Comparison of ENCODE assay signal across 20 cellular contexts in the genomic region with DNA sequence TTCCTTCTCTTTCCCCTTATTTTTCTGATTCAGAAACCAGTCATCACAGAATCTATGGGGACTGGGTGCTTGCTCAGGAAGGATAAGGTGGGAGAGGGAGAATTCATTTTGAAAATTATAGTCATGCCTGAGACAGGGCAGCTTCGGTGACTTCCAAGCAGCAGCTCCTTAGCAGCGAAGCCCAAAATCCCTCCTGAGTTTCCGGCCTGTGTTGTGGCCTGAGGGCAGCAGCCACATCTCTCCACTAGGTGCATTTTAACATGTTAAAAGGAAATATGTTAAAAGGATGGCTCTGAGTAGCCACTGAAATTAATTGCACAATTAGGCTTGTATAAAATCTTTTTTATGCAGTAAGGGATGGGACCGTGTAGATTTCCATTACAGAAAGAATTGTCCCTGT.
DNase-seq lines count a peak whose midpoint lies in the region; ATAC-seq and TF ChIP-seq lines count a peak whose summit lies in the region.
"Had no signal": no experiment of that assay in that cellular context is flagged by ENCODE, and none has a peak within 500 bp of the region (broad histone marks: within the 10 kb centered on the region; RNA-seq: fewer than 3 reads in every experiment).

No MANE protein-coding gene starts in this region.

- H3K9me3 ChIP-seq in neural progenitor cell (ENCODE audit: low read depth) (no peaks in the 10 kb centered on the region), left ventricle myocardium inferior (replicated peaks) (no peaks in the 10 kb centered on the region)
- H3K9me3 ChIP-seq: BE2C had no signal

- H3K27me3 ChIP-seq in H7 (ENCODE audit: control insufficient read depth, insufficient read depth, low read length) (no peaks in the 10 kb centered on the region), foreskin keratinocyte (no peaks in the 10 kb centered on the region), neural progenitor cell (no peaks in the 10 kb centered on the region), left ventricle myocardium inferior (ENCODE audit: low read depth) (no peaks in the 10 kb centered on the region)
- H3K27me3 ChIP-seq: BE2C had no signal

- H3K27ac Mint-ChIP-seq in neural progenitor cell, result no peak overlapping the region
- H3K27ac Mint-ChIP-seq in HFFc6, result no peak overlapping the region
- H3K27ac Mint-ChIP-seq: CD4-positive, CD25-positive, alpha-beta regulatory T cell; CD8-positive, alpha-beta memory T cell had no signal

- ATAC-seq in foreskin keratinocyte (peak; percentile 14), GM21390 (IDR thresholded peaks at IDR 0.05; ENCODE audit: unreplicated experiment) (no peak)

- H3K4me3 Mint-ChIP-seq in neural progenitor cell, result no peak overlapping the region
- no peak overlapping the region for H3K4me3 Mint-ChIP-seq in HFFc6
- H3K4me3 Mint-ChIP-seq: CD4-positive, CD25-positive, alpha-beta regulatory T cell; CD8-positive, alpha-beta memory T cell had no signal

- TF ChIP-seq CTCF in foreskin keratinocyte (conservative IDR thresholded peaks at IDR 0.05) (no peak), neural progenitor cell (IDR thresholded peaks at IDR 0.05) (peak; percentile 11), HFFc6 (IDR thresholded peaks at IDR 0.05) (no peak), left ventricle myocardium inferior (IDR thresholded peaks at IDR 0.05; ENCODE audit: borderline replicate concordance) (no peak)

- intact Hi-C loops in left ventricle myocardium inferior (cut with micrococcal nuclease), result no loop called here

- H3K9me3 Mint-ChIP-seq in neural progenitor cell (no peaks in the 10 kb centered on the region), HFFc6 (no peaks in the 10 kb centered on the region)
- H3K9me3 Mint-ChIP-seq: CD4-positive, CD25-positive, alpha-beta regulatory T cell had no signal

- H3K4me2 ChIP-seq in neural progenitor cell, result no peak overlapping the region

- H3K4me1 ChIP-seq in foreskin keratinocyte (no peaks in the 10 kb centered on the region), neural progenitor cell (no peaks in the 10 kb centered on the region), left ventricle myocardium inferior (no peaks in the 10 kb centered on the region)
- H3K4me1 ChIP-seq: BE2C had no signal

- DNase-seq in H7, result peak; percentile 67
- DNase-seq in NCI-H2227 (lab: John Stamatoyannopoulos, UW; ENCODE audit: unreplicated experiment), result peak; percentile 32
- no peak for DNase-seq in foreskin keratinocyte
- DNase-seq in neural progenitor cell (ENCODE audit: low spot score), result no peak
- DNase-seq in HFFc6, result no peak
- DNase-seq in left ventricle myocardium inferior, result no peak
- no peak for DNase-seq in NCI-H2171 treated with DMSO at 0.1 percent for 48 hours (lab: John Stamatoyannopoulos, UW)
- DNase-seq: BE2C; C1 segment of cervical spinal cord; CD4-positive, CD25-positive, alpha-beta regulatory T cell; CD8-positive, alpha-beta memory T cell; COR-L47; DMS 273 treated with DMSO at 0.1 percent for 48 hours; DMS53; DND-41; EL; GOT3; HCEC 1CT; KG1 had no signal

- no peak overlapping the region for H2AFZ ChIP-seq in neural progenitor cell (replicated peaks)

- no peaks in the 10 kb centered on the region for H3K79me2 ChIP-seq in neural progenitor cell (ENCODE audit: low read depth)

- H4K20me1 ChIP-seq in neural progenitor cell (ENCODE audit: low read depth), result no peaks in the 10 kb centered on the region

- H3K36me3 ChIP-seq in H7 (replicated peaks; ENCODE audit: control insufficient read depth, insufficient read depth, low read length), result no peaks in the 10 kb centered on the region
- H3K36me3 ChIP-seq in neural progenitor cell, result no peaks in the 10 kb centered on the region
- H3K36me3 ChIP-seq in left ventricle myocardium inferior, result peaks cover 94% of the 10 kb centered on the region
- H3K36me3 ChIP-seq: BE2C had no signal

- H3K36me3 Mint-ChIP-seq in neural progenitor cell (peaks cover 8% of the 10 kb centered on the region), HFFc6 (ENCODE audit: low read depth) (peaks cover 4% of the 10 kb centered on the region; the same call in 1 of the 2 replicates)
- H3K36me3 Mint-ChIP-seq: CD4-positive, CD25-positive, alpha-beta regulatory T cell had no signal

- H3K4me3 ChIP-seq in H7 (ENCODE audit: insufficient read depth, low read depth, low read length) (no peak overlapping the region), neural progenitor cell (no peak overlapping the region), left ventricle myocardium inferior (no peak overlapping the region)

- H3K27me3 Mint-ChIP-seq in neural progenitor cell (ENCODE audit: insufficient read depth, low read depth), result no peaks in the 10 kb centered on the region
- no peaks in the 10 kb centered on the region; the same call in 1 of the 2 replicates for H3K27me3 Mint-ChIP-seq in HFFc6 (ENCODE audit: insufficient read depth)
- H3K27me3 Mint-ChIP-seq: CD4-positive, CD25-positive, alpha-beta regulatory T cell; CD8-positive, alpha-beta memory T cell had no signal

- H3F3A ChIP-seq in neural progenitor cell (ENCODE audit: low read depth), result no peaks in the 10 kb centered on the region

- no peak overlapping the region for H3K9ac ChIP-seq in neural progenitor cell

- H3K27ac ChIP-seq in foreskin keratinocyte (no peak overlapping the region), neural progenitor cell (no peak overlapping the region), left ventricle myocardium inferior (replicated peaks) (no peak overlapping the region)

- H3K4me1 Mint-ChIP-seq in neural progenitor cell (peaks cover 6% of the 10 kb centered on the region), HFFc6 (ENCODE audit: low read depth) (no peaks in the 10 kb centered on the region)
- H3K4me1 Mint-ChIP-seq: CD4-positive, CD25-positive, alpha-beta regulatory T cell; CD8-positive, alpha-beta memory T cell had no signal

Comparison
In these comparisons a context has a peak if more than half of its experiments do, and no peak if none do; other contexts are left out.
1. DNase-seq: peak in H7 (single experiment) and NCI-H2227 (single experiment); none in foreskin keratinocyte (0 of 2), neural progenitor cell (single experiment), HFFc6 (single experiment), left ventricle myocardium inferior (single experiment) and NCI-H2171 treated with DMSO at 0.1 percent for 48 hours (single experiment).